In genomic region chr17:68491381-68491849, GRCh38 we compare ENCODE assay signal across 1 cellular context.
TF ChIP-seq lines count a peak whose summit lies in the region.

No MANE protein-coding gene starts in this region.

TF ChIP-seq in liver, 16 proteins besides CTCF, POLR2A, EP300 and RAD21 (continued from another document):
- TF ChIP-seq RXRA (IDR thresholded peaks at IDR 0.05): peak in 1 of 2 donors; percentile 23
- no peak for TF ChIP-seq TAF1 (conservative IDR thresholded peaks at IDR 0.05)
- no peak for TF ChIP-seq FOXA2 (IDR thresholded peaks at IDR 0.05)
